In the genomic region with DNA sequence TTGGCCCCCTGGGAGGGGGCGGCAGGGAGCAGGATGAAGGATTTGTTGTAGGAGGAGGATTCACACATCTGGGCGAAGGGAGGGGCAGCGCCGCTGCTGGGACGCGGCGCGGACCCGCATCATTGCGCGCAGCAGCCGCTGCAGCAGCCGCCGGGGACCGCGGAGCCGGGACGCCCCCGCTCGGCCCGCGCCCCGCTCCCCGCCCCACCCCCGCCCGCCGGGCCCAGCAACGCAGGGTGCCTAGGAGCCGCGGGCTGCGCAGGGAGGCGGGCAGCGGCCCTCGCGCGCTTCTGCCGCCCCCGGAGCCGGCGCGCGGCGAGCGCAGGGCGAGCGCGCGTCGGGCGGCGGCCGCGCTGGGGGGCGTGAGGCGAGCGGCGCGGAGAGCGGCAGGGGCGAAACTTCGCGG, we compare ENCODE assay signal across 8 cellular contexts. TPM values are rescaled to one million over a fixed set of nuclear protein-coding genes. Genes with fewer than 3 reads are reported as not detected.
DNase-seq lines count a peak whose midpoint lies in the region; ATAC-seq and TF ChIP-seq lines count a peak whose summit lies in the region.

No MANE protein-coding gene starts in this region.

- H3K27me3 ChIP-seq in Panc1 (ENCODE audit: control insufficient read depth, insufficient read depth, low read length) (no peaks in the 10 kb centered on the region), rectal smooth muscle tissue (ENCODE audit: control insufficient read depth, insufficient read depth, low read length) (no peaks in the 10 kb centered on the region)

- no peak overlapping the region for H3K9ac ChIP-seq in rectal smooth muscle tissue (ENCODE audit: low read length)

- H3K27ac ChIP-seq in Panc1 (ENCODE audit: low read length) (peak overlapping the region; percentile 87), rectal smooth muscle tissue (ENCODE audit: low read depth, low read length) (no peak overlapping the region)

- POLR2A ChIA-PET in GM10248 (lab: Yijun Ruan, JAX) = no interaction called here
- POLR2A ChIA-PET in Panc1 (lab: Charles Lee) = no interaction called here

- ATAC-seq in GM21717 (IDR thresholded peaks at IDR 0.05; ENCODE audit: unreplicated experiment) (peak; percentile 22), Panc1 (peak; percentile 65)

- H3K36me3 ChIP-seq in Panc1 (ENCODE audit: control insufficient read depth, insufficient read depth, low read length) = no peaks in the 10 kb centered on the region
- H3K36me3 ChIP-seq in rectal smooth muscle tissue (ENCODE audit: control insufficient read depth, insufficient read depth, low read length) = no peaks in the 10 kb centered on the region

- H3K4me3 ChIP-seq in Panc1 (ENCODE audit: low read depth in 2 of 2, low read length in 2 of 2) = peak overlapping the region; percentile 79
- peak overlapping the region; percentile 55 for H3K4me3 ChIP-seq in fibroblast of the aortic adventitia (ENCODE audit: low read depth, low read length)
- peak overlapping the region; percentile 59 for H3K4me3 ChIP-seq in rectal smooth muscle tissue (ENCODE audit: low read length)

- H3K4me1 ChIP-seq in Panc1 (ENCODE audit: control insufficient read depth, insufficient read depth, low read length) = peaks cover 30% of the 10 kb centered on the region
- H3K4me1 ChIP-seq in rectal smooth muscle tissue (ENCODE audit: control insufficient read depth, insufficient read depth, low read length) = no peaks in the 10 kb centered on the region

- no peaks in the 10 kb centered on the region for H3K9me3 ChIP-seq in Panc1 (ENCODE audit: control insufficient read depth, insufficient read depth, low read depth, low read length)

- CTCF ChIA-PET in GM10248 (lab: Yijun Ruan, JAX) (interaction anchor here (0.8 to 2.7 kb wide), 15 partner anchors 8 to 1311 kb away, joined by 3 to 52 read pairs (median 9); no protein-coding TSS in a partner anchor), Panc1 (lab: Charles Lee) (interaction anchor here (0.5 to 1.3 kb wide), 2 partner anchors 88 to 645 kb away, joined by 3 read pairs; no protein-coding TSS in a partner anchor)

- BruUV-seq in Panc1 (replicated peaks; lab: Mats Ljungman, UMichigan) = no TSS peak

- intact Hi-C loops in Panc1 (cut with micrococcal nuclease; ENCODE audit: unreplicated experiment) = loop anchor here (2.0 to 10.0 kb wide), 2 partner anchors 733 to 1051 kb away; no protein-coding TSS in a partner anchor

- in situ Hi-C loops in Panc1 (cut with HindIII; ENCODE audit: low pct_unique_long_range_greater_than_20kb, low sequenced_read_pairs) = no loop called here

- TF ChIP-seq CTCF in GM10248 (IDR thresholded peaks at IDR 0.05; ENCODE audit: control extremely low read depth, extremely low read depth, low read depth, missing control alignments) (no peak), Panc1 (IDR thresholded peaks at IDR 0.05) (no peak), fibroblast of the aortic adventitia (IDR thresholded peaks at IDR 0.05; ENCODE audit: insufficient read depth, low read length) (no peak)

- DNase-seq in GM10248 (ENCODE audit: extremely low spot score) (peak; percentile 12), Panc1 (ENCODE audit: low read depth, low spot score) (no peak), fibroblast of the aortic adventitia (ENCODE audit: low read depth) (no peak), DMS153 treated with DMSO at 0.1 percent for 48 hours (lab: John Stamatoyannopoulos, UW; ENCODE audit: unreplicated experiment) (no peak), NCI-H524 (lab: John Stamatoyannopoulos, UW) (no peak)
- DNase-seq in stimulated activated naive CD4-positive, alpha-beta T cell treated with Interleukin-2 at 50 U/mL for 16 hours (lab: John Stamatoyannopoulos, UW) = no peak

RNA-seq across cellular contexts. Expression of a gene that starts 0.2 kb away (rescaled TPM):
- 2.6 TPM for total RNA-seq in Panc1 (2021; ENCODE audit: unreplicated experiment)
- 2.2 TPM for polyA plus RNA-seq in Panc1 (2012; ENCODE audit: insufficient read length)
- total RNA-seq in fibroblast of the aortic adventitia (ENCODE audit: low replicate concordance) = under 0.01 TPM in 1 of 2 replicates, not detected in the other
